Comparison of ENCODE assay signal across 1 cellular context in the genomic region with DNA sequence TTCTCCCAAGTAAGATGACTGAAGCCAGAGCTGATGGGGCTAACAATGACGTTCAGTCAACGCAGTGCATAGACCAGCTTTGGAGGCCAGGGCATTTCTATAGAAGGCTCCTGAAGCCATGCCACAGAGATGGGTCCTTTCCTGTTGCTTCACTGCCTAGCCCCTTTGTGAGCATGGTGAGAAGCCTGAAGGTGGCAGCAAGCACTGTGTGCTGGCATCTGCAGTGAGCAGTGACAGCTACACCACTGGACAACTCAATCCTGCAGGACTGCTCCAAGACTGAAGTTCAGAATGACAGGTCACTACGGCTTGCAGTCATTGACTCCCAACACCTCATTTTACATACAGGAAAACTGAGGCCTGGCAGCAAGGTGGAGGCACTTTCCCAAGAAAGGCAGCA.
TF ChIP-seq lines count a peak whose summit lies in the region.

No MANE protein-coding gene starts in this region.

TF ChIP-seq in SK-N-SH treated with all-trans-retinoic acid at 6 μM for 48 hours, 23 proteins besides CTCF, POLR2A, EP300 and RAD21 (continued from another document):
- TF ChIP-seq CSRNP3 (CRISPR knock-in tag; IDR thresholded peaks at IDR 0.05) (no peak), ISL1 (CRISPR knock-in tag; IDR thresholded peaks at IDR 0.05) (no peak), ZNF70 (CRISPR knock-in tag; IDR thresholded peaks at IDR 0.05) (no peak), GLIS3 (CRISPR knock-in tag; IDR thresholded peaks at IDR 0.05) (no peak), BACH2 (CRISPR knock-in tag; IDR thresholded peaks at IDR 0.05; ENCODE audit: borderline replicate concordance) (no peak), ZFP30 (CRISPR knock-in tag; IDR thresholded peaks at IDR 0.05) (no peak), ZNF8 (CRISPR knock-in tag; IDR thresholded peaks at IDR 0.05) (no peak), CSDC2 (CRISPR knock-in tag; IDR thresholded peaks at IDR 0.05) (no peak), POU6F1 (CRISPR knock-in tag; IDR thresholded peaks at IDR 0.05; ENCODE audit: borderline replicate concordance, low read depth) (no peak), ESRRG (CRISPR knock-in tag; IDR thresholded peaks at IDR 0.05) (no peak), ZNF565 (CRISPR knock-in tag; conservative IDR thresholded peaks at IDR 0.05; ENCODE audit: low read depth) (no peak)
- TF ChIP-seq, protein P1, sequence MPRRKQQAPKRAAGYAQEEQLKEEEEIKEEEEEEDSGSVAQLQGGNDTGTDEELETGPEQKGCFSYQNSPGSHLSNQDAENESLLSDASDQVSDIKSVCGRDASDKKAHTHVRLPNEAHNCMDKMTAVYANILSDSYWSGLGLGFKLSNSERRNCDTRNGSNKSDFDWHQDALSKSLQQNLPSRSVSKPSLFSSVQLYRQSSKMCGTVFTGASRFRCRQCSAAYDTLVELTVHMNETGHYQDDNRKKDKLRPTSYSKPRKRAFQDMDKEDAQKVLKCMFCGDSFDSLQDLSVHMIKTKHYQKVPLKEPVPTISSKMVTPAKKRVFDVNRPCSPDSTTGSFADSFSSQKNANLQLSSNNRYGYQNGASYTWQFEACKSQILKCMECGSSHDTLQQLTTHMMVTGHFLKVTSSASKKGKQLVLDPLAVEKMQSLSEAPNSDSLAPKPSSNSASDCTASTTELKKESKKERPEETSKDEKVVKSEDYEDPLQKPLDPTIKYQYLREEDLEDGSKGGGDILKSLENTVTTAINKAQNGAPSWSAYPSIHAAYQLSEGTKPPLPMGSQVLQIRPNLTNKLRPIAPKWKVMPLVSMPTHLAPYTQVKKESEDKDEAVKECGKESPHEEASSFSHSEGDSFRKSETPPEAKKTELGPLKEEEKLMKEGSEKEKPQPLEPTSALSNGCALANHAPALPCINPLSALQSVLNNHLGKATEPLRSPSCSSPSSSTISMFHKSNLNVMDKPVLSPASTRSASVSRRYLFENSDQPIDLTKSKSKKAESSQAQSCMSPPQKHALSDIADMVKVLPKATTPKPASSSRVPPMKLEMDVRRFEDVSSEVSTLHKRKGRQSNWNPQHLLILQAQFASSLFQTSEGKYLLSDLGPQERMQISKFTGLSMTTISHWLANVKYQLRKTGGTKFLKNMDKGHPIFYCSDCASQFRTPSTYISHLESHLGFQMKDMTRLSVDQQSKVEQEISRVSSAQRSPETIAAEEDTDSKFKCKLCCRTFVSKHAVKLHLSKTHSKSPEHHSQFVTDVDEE (CRISPR knock-in tag; IDR thresholded peaks at IDR 0.05) = no peak
- TF ChIP-seq, protein P2, sequence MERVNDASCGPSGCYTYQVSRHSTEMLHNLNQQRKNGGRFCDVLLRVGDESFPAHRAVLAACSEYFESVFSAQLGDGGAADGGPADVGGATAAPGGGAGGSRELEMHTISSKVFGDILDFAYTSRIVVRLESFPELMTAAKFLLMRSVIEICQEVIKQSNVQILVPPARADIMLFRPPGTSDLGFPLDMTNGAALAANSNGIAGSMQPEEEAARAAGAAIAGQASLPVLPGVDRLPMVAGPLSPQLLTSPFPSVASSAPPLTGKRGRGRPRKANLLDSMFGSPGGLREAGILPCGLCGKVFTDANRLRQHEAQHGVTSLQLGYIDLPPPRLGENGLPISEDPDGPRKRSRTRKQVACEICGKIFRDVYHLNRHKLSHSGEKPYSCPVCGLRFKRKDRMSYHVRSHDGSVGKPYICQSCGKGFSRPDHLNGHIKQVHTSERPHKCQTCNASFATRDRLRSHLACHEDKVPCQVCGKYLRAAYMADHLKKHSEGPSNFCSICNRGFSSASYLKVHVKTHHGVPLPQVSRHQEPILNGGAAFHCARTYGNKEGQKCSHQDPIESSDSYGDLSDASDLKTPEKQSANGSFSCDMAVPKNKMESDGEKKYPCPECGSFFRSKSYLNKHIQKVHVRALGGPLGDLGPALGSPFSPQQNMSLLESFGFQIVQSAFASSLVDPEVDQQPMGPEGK (CRISPR knock-in tag; IDR thresholded peaks at IDR 0.05; ENCODE audit: borderline replicate concordance) = no peak
- TF ChIP-seq, protein P3, sequence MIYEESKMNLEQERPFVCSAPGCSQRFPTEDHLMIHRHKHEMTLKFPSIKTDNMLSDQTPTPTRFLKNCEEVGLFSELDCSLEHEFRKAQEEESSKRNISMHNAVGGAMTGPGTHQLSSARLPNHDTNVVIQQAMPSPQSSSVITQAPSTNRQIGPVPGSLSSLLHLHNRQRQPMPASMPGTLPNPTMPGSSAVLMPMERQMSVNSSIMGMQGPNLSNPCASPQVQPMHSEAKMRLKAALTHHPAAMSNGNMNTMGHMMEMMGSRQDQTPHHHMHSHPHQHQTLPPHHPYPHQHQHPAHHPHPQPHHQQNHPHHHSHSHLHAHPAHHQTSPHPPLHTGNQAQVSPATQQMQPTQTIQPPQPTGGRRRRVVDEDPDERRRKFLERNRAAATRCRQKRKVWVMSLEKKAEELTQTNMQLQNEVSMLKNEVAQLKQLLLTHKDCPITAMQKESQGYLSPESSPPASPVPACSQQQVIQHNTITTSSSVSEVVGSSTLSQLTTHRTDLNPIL (CRISPR knock-in tag; IDR thresholded peaks at IDR 0.05; ENCODE audit: low read depth) = no peak
